Comparison of ENCODE assay signal across 1 cellular context in the genomic region with DNA sequence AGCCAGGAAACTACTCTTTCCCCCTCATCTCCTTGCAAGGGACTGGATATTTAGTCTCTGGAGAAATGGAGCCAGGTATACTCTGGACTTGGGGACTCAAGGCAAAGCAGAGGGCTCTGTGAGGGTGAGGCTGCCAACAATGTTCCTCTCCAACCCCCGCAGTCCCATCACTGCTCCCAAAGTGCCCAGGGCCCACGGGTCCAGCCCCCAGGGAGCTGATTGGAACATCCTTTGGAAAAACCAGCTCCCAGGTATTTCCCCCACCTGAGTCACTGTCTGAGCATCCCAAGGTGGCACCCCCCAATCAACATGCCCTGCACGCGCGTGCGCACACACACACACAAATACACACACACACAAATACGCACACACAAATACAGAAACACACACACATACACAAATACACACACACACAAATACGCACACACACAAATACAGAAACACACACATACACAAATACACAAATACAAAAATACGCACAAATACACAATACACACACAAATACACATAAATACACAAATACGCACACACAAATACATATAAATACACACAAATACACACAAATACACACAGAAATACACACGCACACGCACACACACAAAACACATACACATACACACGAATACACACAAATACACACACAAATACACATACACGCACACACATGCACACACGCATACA.
TF ChIP-seq lines count a peak whose summit lies in the region.

No MANE protein-coding gene starts in this region.

TF ChIP-seq in K562, 482 proteins besides CTCF, POLR2A, EP300 and RAD21:
- TF ChIP-seq TSC22D4 (tag; IDR thresholded peaks at IDR 0.05) (peak; percentile 31; the same call in 1 of the 2 replicates), ILK (tag; IDR thresholded peaks at IDR 0.05; ENCODE audit: borderline replicate concordance, low read depth) (no peak), OTX1 (CRISPR knock-in tag; IDR thresholded peaks at IDR 0.05) (peak; percentile 66; the same call in 1 of the 2 replicates), ELF4 (CRISPR knock-in tag; IDR thresholded peaks at IDR 0.05) (0 out of 2 replicates have a peak, but pooled peaks have one; percentile 38)
- TF ChIP-seq, protein P1, sequence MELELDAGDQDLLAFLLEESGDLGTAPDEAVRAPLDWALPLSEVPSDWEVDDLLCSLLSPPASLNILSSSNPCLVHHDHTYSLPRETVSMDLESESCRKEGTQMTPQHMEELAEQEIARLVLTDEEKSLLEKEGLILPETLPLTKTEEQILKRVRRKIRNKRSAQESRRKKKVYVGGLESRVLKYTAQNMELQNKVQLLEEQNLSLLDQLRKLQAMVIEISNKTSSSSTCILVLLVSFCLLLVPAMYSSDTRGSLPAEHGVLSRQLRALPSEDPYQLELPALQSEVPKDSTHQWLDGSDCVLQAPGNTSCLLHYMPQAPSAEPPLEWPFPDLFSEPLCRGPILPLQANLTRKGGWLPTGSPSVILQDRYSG (tag; conservative IDR thresholded peaks at IDR 0.05; ENCODE audit: low read depth): no peak
TF ChIP-seq in K562: peak in this region for 3.
